In genomic region chr1:15739259-15739658, GRCh38 we compare ENCODE assay signal across 1 cellular context.
TF ChIP-seq lines count a peak whose summit lies in the region.

No MANE protein-coding gene starts in this region.

TF ChIP-seq in WTC11, 78 proteins besides CTCF, POLR2A, EP300 and RAD21 (continued from another document):
- TF ChIP-seq, protein P1, sequence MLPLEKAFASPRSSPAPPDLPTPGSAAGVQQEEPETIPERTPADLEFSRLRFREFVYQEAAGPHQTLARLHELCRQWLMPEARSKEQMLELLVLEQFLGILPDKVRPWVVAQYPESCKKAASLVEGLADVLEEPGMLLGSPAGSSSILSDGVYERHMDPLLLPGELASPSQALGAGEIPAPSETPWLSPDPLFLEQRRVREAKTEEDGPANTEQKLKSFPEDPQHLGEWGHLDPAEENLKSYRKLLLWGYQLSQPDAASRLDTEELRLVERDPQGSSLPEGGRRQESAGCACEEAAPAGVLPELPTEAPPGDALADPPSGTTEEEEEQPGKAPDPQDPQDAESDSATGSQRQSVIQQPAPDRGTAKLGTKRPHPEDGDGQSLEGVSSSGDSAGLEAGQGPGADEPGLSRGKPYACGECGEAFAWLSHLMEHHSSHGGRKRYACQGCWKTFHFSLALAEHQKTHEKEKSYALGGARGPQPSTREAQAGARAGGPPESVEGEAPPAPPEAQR (CRISPR knock-in tag; IDR thresholded peaks at IDR 0.05), result no peak
- TF ChIP-seq MAX (CRISPR knock-in tag; IDR thresholded peaks at IDR 0.05) (no peak), CREB1 (CRISPR knock-in tag; IDR thresholded peaks at IDR 0.05) (no peak), JUN (CRISPR knock-in tag; IDR thresholded peaks at IDR 0.05) (no peak)
